12 cellular contexts compared by ENCODE assay signal in the genomic region with DNA sequence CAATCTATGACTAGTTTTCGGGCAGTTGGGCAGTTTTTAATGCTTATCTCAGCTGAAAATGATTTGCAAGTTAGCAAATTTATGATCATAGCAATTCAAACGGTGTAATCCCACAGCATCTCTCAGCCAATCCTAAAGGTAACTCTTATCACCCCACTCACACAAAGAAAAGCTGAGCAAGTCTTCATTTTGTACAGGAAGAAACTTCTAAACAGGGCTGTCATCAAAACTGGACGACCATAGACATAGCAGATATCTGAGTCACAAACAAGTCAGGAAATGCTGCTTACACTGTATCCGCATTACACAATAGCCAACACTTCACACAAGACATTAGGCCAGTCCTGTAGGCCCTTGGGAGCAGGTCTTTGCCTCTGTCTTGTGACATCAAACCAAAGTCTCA. TPM values are rescaled to one million over a fixed set of nuclear protein-coding genes. Genes with fewer than 3 reads are reported as not detected.
DNase-seq lines count a peak whose midpoint lies in the region; ATAC-seq and TF ChIP-seq lines count a peak whose summit lies in the region.
"Had no signal": no experiment of that assay in that cellular context is flagged by ENCODE, and none has a peak within 500 bp of the region (broad histone marks: within the 10 kb centered on the region; RNA-seq: fewer than 3 reads in every experiment).

No MANE protein-coding gene starts in this region.

- H3F3A ChIP-seq in smooth muscle cell (ENCODE audit: low read depth) = peaks cover 24% of the 10 kb centered on the region

- no peaks in the 10 kb centered on the region for H3K9me3 Mint-ChIP-seq in HFFc6
- H3K9me3 Mint-ChIP-seq in endodermal cell = no peaks in the 10 kb centered on the region
- H3K9me3 Mint-ChIP-seq: activated naive CD4-positive, alpha-beta T cell treated with anti-CD3 and anti-CD28 coated beads, Interleukin-2, amount 10 ng/mL, durations not matched to agents 7 days and 5 days had no signal

- peak; percentile 60 for ATAC-seq in foreskin keratinocyte
- ATAC-seq in HG02870 (IDR thresholded peaks at IDR 0.05; ENCODE audit: unreplicated experiment) = no peak

- no peak overlapping the region for H3K4me3 ChIP-seq in smooth muscle cell
- H3K4me3 ChIP-seq in HAP-1 = no peak overlapping the region
- H3K4me3 ChIP-seq in endodermal cell (ENCODE audit: low read length) = no peak overlapping the region
- H3K4me3 ChIP-seq: thoracic aorta had no signal

- H3K4me1 Mint-ChIP-seq in HFFc6 (ENCODE audit: low read depth) = peaks cover 55% of the 10 kb centered on the region
- peaks cover 26% of the 10 kb centered on the region for H3K4me1 Mint-ChIP-seq in endodermal cell

- TF ChIP-seq CTCF in HFFc6 (IDR thresholded peaks at IDR 0.05) = no peak
- TF ChIP-seq CTCF in foreskin keratinocyte (conservative IDR thresholded peaks at IDR 0.05) = no peak
- no peak for TF ChIP-seq CTCF in smooth muscle cell (IDR thresholded peaks at IDR 0.05; ENCODE audit: borderline replicate concordance, insufficient read depth, poor library complexity, severe bottlenecking)
- TF ChIP-seq CTCF in endodermal cell (conservative IDR thresholded peaks at IDR 0.05) = no peak

- peak overlapping the region; percentile 93 for H3K27ac Mint-ChIP-seq in HFFc6
- H3K27ac Mint-ChIP-seq in endodermal cell = no peak overlapping the region
- H3K27ac Mint-ChIP-seq: activated naive CD4-positive, alpha-beta T cell treated with anti-CD3 and anti-CD28 coated beads, Interleukin-2, amount 10 ng/mL, durations not matched to agents 7 days and 5 days had no signal

- peak overlapping the region; percentile 90 for H3K4me2 ChIP-seq in smooth muscle cell

- H3K9ac ChIP-seq in smooth muscle cell (ENCODE audit: low read depth) = peak overlapping the region; percentile 45
- no peak overlapping the region for H3K9ac ChIP-seq in endodermal cell (ENCODE audit: extremely low read depth, low read length, poor library complexity, severe bottlenecking)

- H3K4me3 Mint-ChIP-seq in HFFc6 (peak overlapping the region; percentile 70), endodermal cell (no peak overlapping the region)
- H3K4me3 Mint-ChIP-seq: activated naive CD4-positive, alpha-beta T cell treated with anti-CD3 and anti-CD28 coated beads, Interleukin-2, amount 10 ng/mL, durations not matched to agents 7 days and 5 days had no signal

- H2AFZ ChIP-seq in smooth muscle cell (ENCODE audit: low read depth) = peak overlapping the region; percentile 4

- H3K27me3 Mint-ChIP-seq in HFFc6 (ENCODE audit: insufficient read depth) (peaks cover 2% of the 10 kb centered on the region; the same call in 1 of the 2 replicates), endodermal cell (ENCODE audit: insufficient read depth) (peaks cover 14% of the 10 kb centered on the region)

- 0% methylated on average over 4 of the region's 4 CpGs for WGBS in smooth muscle cell (ENCODE audit: low lambda C conversion rate)
- WGBS in endodermal cell (ENCODE audit: insufficient coverage in 1 of 2, insufficient read length in 1 of 2), 2 experiments = 86 to 91% methylated on average over 3 to 4 of the region's 4 CpGs

- H3K36me3 ChIP-seq in smooth muscle cell (ENCODE audit: low read depth) = no peaks in the 10 kb centered on the region
- H3K36me3 ChIP-seq in HAP-1 (replicated peaks) = no peaks in the 10 kb centered on the region
- no peaks in the 10 kb centered on the region for H3K36me3 ChIP-seq in endodermal cell (ENCODE audit: control insufficient read depth, insufficient read depth, low read length)
- H3K36me3 ChIP-seq: thoracic aorta had no signal

- in situ Hi-C loops in HAP-1 (cut with MboI; ENCODE audit: low sequenced_read_pairs) = loop anchor here (25.0 kb wide), 1 partner anchor 606 kb away; no protein-coding TSS in a partner anchor

- peak; percentile 95 for DNase-seq in HFFc6
- DNase-seq in SW 1271 (lab: John Stamatoyannopoulos, UW) = peak; percentile 81 to 93
- peak; percentile 93 to 98 for DNase-seq in foreskin keratinocyte
- DNase-seq in smooth muscle cell (lab: John Stamatoyannopoulos, UW; ENCODE audit: unreplicated experiment) = no peak
- no peak for DNase-seq in HAP-1 (ENCODE audit: low spot score in 2 of 2)
- DNase-seq in activated CD4-positive, alpha-beta T cell treated with anti-CD3 and anti-CD28 coated beads, Interleukin-2, amount 50 U/mL, for 1 hour = no peak
- DNase-seq in endodermal cell = no peak
- DNase-seq: activated naive CD4-positive, alpha-beta T cell treated with anti-CD3 and anti-CD28 coated beads, Interleukin-2, amount 10 ng/mL, durations not matched to agents 7 days and 5 days; NCI-H1092; small intestine had no signal

- no peaks in the 10 kb centered on the region for H3K36me3 Mint-ChIP-seq in HFFc6 (ENCODE audit: low read depth)
- H3K36me3 Mint-ChIP-seq in endodermal cell (ENCODE audit: low read depth) = no peaks in the 10 kb centered on the region
- H3K36me3 Mint-ChIP-seq: activated naive CD4-positive, alpha-beta T cell treated with anti-CD3 and anti-CD28 coated beads, Interleukin-2, amount 10 ng/mL, durations not matched to agents 7 days and 5 days had no signal

- H3K9me3 ChIP-seq in smooth muscle cell (replicated peaks; ENCODE audit: low read depth) = no peaks in the 10 kb centered on the region
- no peaks in the 10 kb centered on the region for H3K9me3 ChIP-seq in HAP-1
- no peaks in the 10 kb centered on the region for H3K9me3 ChIP-seq in endodermal cell (ENCODE audit: control insufficient read depth, low read length)
- H3K9me3 ChIP-seq: thoracic aorta had no signal

- peak overlapping the region; percentile 67 for H3K27ac ChIP-seq in foreskin keratinocyte
- H3K27ac ChIP-seq in smooth muscle cell (ENCODE audit: low read depth) = peak overlapping the region; percentile 94
- no peak overlapping the region for H3K27ac ChIP-seq in endodermal cell (ENCODE audit: low read depth, low read length)
- H3K27ac ChIP-seq: thoracic aorta had no signal

- H4K20me1 ChIP-seq in smooth muscle cell (ENCODE audit: low read depth) = peaks cover 16% of the 10 kb centered on the region

- peaks cover 22% of the 10 kb centered on the region for H3K79me2 ChIP-seq in smooth muscle cell (ENCODE audit: low read depth)

- H3K4me1 ChIP-seq in foreskin keratinocyte = peaks cover 34% of the 10 kb centered on the region
- H3K4me1 ChIP-seq in smooth muscle cell (ENCODE audit: low read depth) = peaks cover 40% of the 10 kb centered on the region
- H3K4me1 ChIP-seq in HAP-1 = peaks cover 12% of the 10 kb centered on the region
- no peaks in the 10 kb centered on the region for H3K4me1 ChIP-seq in endodermal cell (ENCODE audit: control insufficient read depth, insufficient read depth, low read length)

- no peaks in the 10 kb centered on the region for H3K27me3 ChIP-seq in foreskin keratinocyte
- H3K27me3 ChIP-seq in smooth muscle cell (ENCODE audit: low read depth) = no peaks in the 10 kb centered on the region
- H3K27me3 ChIP-seq in HAP-1 (ENCODE audit: low read depth) = no peaks in the 10 kb centered on the region
- H3K27me3 ChIP-seq in endodermal cell (ENCODE audit: control insufficient read depth, insufficient read depth, low read length, poor library complexity, severe bottlenecking) = no peaks in the 10 kb centered on the region

RNA-seq across cellular contexts. Expression of a gene that starts 2.6 kb away (rescaled TPM):
- total RNA-seq in HFFc6 (2021; fragmentation: NEBNext Ultra II Directional; extraction: Animal tissue kit (Norgen Biotek cat#: 25700)) = 10 to 100 TPM; 22.6 to 56.4 (median 25.4) TPM
- total RNA-seq in foreskin keratinocyte = 46.5 and 52.3 TPM in 2 replicates
- polyA plus RNA-seq in foreskin keratinocyte = 14.5 and 15.5 TPM in 2 replicates
- 110 and 117 TPM in 2 replicates for total RNA-seq in smooth muscle cell
- 17.4 and 73.4 TPM in 2 replicates for polyA plus RNA-seq in smooth muscle cell
- 10 to 100 TPM; 64.2 to 70.8 TPM for total RNA-seq in endodermal cell
- 157 TPM for polyA plus RNA-seq in endodermal cell (2013, experiment 1 of 2)
- polyA plus RNA-seq in endodermal cell (2013, experiment 2 of 2) = 160 TPM

RNA-seq across cellular contexts. Expression of a gene that starts 41.9 kb away (rescaled TPM):
- 100 to 1,000 TPM; 128 to 170 (median 151) TPM for total RNA-seq in HFFc6 (2021; fragmentation: NEBNext Ultra II Directional; extraction: Animal tissue kit (Norgen Biotek cat#: 25700))
- total RNA-seq in foreskin keratinocyte (111 and 129 TPM in 2 replicates), smooth muscle cell (109 and 111 TPM in 2 replicates), endodermal cell (100 to 1,000 TPM in 1 of 2 donors, 10 to 100 TPM in 1; 68.4 to 112 TPM)
- polyA plus RNA-seq in foreskin keratinocyte (106 and 122 TPM in 2 replicates), smooth muscle cell (102 and 108 TPM in 2 replicates)
- 47.2 TPM for polyA plus RNA-seq in endodermal cell (2013, experiment 1 of 2)
- polyA plus RNA-seq in endodermal cell (2013, experiment 2 of 2) = 42.9 TPM

Comparison
In these comparisons a context has a peak if more than half of its experiments do, and no peak if none do; other contexts are left out.
1. DNase-seq: peak in HFFc6 (single experiment), SW 1271 (2 of 2) and foreskin keratinocyte (2 of 2); none in smooth muscle cell (single experiment), HAP-1 (0 of 2), activated CD4-positive, alpha-beta T cell treated with anti-CD3 and anti-CD28 coated beads, Interleukin-2, amount 50 U/mL, for 1 hour (single experiment) and endodermal cell (single experiment).